27 cellular contexts compared by ENCODE assay signal in the genomic region with DNA sequence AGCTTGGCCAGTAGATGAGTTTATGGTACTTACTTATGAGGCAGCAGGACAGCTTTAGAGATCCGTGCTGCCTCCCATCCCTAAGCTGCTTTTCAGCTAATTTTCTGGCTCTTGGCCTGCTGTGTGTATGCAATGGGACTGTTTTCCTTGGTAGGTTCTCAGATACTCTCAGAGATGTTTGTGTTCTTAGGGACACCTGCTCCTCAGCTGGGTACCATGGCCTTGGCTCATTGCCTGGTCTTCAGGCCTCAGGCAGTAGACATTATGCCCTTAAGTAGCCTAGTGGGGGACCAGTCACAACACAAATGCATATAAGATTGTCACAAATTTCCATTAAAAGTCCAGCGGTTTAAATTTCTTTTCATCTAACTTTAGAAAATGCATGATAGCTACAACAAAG.
DNase-seq lines count a peak whose midpoint lies in the region; ATAC-seq and TF ChIP-seq lines count a peak whose summit lies in the region.
"Had no signal": no experiment of that assay in that cellular context is flagged by ENCODE, and none has a peak within 500 bp of the region (broad histone marks: within the 10 kb centered on the region; RNA-seq: fewer than 3 reads in every experiment).

No MANE protein-coding gene starts in this region.

- H3K27ac Mint-ChIP-seq in osteocyte (ENCODE audit: unreplicated experiment): peak overlapping the region; percentile 28
- no peak overlapping the region for H3K27ac Mint-ChIP-seq in activated T-helper 1 cell treated with anti-CD3 and anti-CD28 coated beads, Interleukin-12 subunit alpha, Interleukin-12 subunit beta, Interleukin-2, Interleukin-4 antibody, amounts not matched to agents 30 ng/mL and 10 ng/mL and 1 ng/mL, durations not matched to agents 14 hours and 24 hours and 36 hours
- no peak overlapping the region for H3K27ac Mint-ChIP-seq in activated CD4-positive, alpha-beta T cell treated with anti-CD3 and anti-CD28 coated beads, Interleukin-2, amount 10 ng/mL, durations not matched to agents 24 days and 14 days
- H3K27ac Mint-ChIP-seq: activated CD4-positive, alpha-beta T cell treated with anti-CD3 and anti-CD28 coated beads, Interleukin-2, amount 10 ng/mL, durations not matched to agents 7 days and 5 days; activated naive CD8-positive, alpha-beta T cell treated with anti-CD3 and anti-CD28 coated beads for 36 hours; immature natural killer cell; nephron; WTC11 had no signal

- H3K4me1 Mint-ChIP-seq in osteocyte (ENCODE audit: unreplicated experiment): peaks cover 21% of the 10 kb centered on the region
- no peaks in the 10 kb centered on the region for H3K4me1 Mint-ChIP-seq in activated T-helper 1 cell treated with anti-CD3 and anti-CD28 coated beads, Interleukin-12 subunit alpha, Interleukin-12 subunit beta, Interleukin-2, Interleukin-4 antibody, amounts not matched to agents 30 ng/mL and 10 ng/mL and 1 ng/mL, durations not matched to agents 14 hours and 24 hours and 36 hours (ENCODE audit: low read depth)
- no peaks in the 10 kb centered on the region for H3K4me1 Mint-ChIP-seq in activated CD4-positive, alpha-beta T cell treated with anti-CD3 and anti-CD28 coated beads, Interleukin-2, amount 10 ng/mL, durations not matched to agents 24 days and 14 days
- H3K4me1 Mint-ChIP-seq: activated CD4-positive, alpha-beta T cell treated with anti-CD3 and anti-CD28 coated beads, Interleukin-2, amount 10 ng/mL, durations not matched to agents 7 days and 5 days; activated naive CD8-positive, alpha-beta T cell treated with anti-CD3 and anti-CD28 coated beads for 36 hours; immature natural killer cell; WTC11 had no signal

- H3K4me3 Mint-ChIP-seq in osteocyte (ENCODE audit: unreplicated experiment): no peak overlapping the region
- H3K4me3 Mint-ChIP-seq in activated T-helper 1 cell treated with anti-CD3 and anti-CD28 coated beads, Interleukin-12 subunit alpha, Interleukin-12 subunit beta, Interleukin-2, Interleukin-4 antibody, amounts not matched to agents 30 ng/mL and 10 ng/mL and 1 ng/mL, durations not matched to agents 14 hours and 24 hours and 36 hours: no peak overlapping the region
- no peak overlapping the region for H3K4me3 Mint-ChIP-seq in activated CD4-positive, alpha-beta T cell treated with anti-CD3 and anti-CD28 coated beads, Interleukin-2, amount 10 ng/mL, durations not matched to agents 24 days and 14 days
- H3K4me3 Mint-ChIP-seq: activated CD4-positive, alpha-beta T cell treated with anti-CD3 and anti-CD28 coated beads, Interleukin-2, amount 10 ng/mL, durations not matched to agents 7 days and 5 days; activated naive CD8-positive, alpha-beta T cell treated with anti-CD3 and anti-CD28 coated beads for 36 hours; immature natural killer cell; nephron; WTC11 had no signal

- H3K27me3 Mint-ChIP-seq in osteocyte (ENCODE audit: unreplicated experiment): no peaks in the 10 kb centered on the region
- no peaks in the 10 kb centered on the region for H3K27me3 Mint-ChIP-seq in activated T-helper 1 cell treated with anti-CD3 and anti-CD28 coated beads, Interleukin-12 subunit alpha, Interleukin-12 subunit beta, Interleukin-2, Interleukin-4 antibody, amounts not matched to agents 30 ng/mL and 10 ng/mL and 1 ng/mL, durations not matched to agents 14 hours and 24 hours and 36 hours (ENCODE audit: insufficient read depth)
- H3K27me3 Mint-ChIP-seq in activated CD4-positive, alpha-beta T cell treated with anti-CD3 and anti-CD28 coated beads, Interleukin-2, amount 10 ng/mL, durations not matched to agents 24 days and 14 days: no peaks in the 10 kb centered on the region
- H3K27me3 Mint-ChIP-seq: activated CD4-positive, alpha-beta T cell treated with anti-CD3 and anti-CD28 coated beads, Interleukin-2, amount 10 ng/mL, durations not matched to agents 7 days and 5 days; activated naive CD8-positive, alpha-beta T cell treated with anti-CD3 and anti-CD28 coated beads for 36 hours had no signal

- H3K9me3 Mint-ChIP-seq in osteocyte (ENCODE audit: unreplicated experiment): no peaks in the 10 kb centered on the region
- H3K9me3 Mint-ChIP-seq in activated T-helper 1 cell treated with anti-CD3 and anti-CD28 coated beads, Interleukin-12 subunit alpha, Interleukin-12 subunit beta, Interleukin-2, Interleukin-4 antibody, amounts not matched to agents 30 ng/mL and 10 ng/mL and 1 ng/mL, durations not matched to agents 14 hours and 24 hours and 36 hours: peaks cover 6% of the 10 kb centered on the region
- H3K9me3 Mint-ChIP-seq in activated CD4-positive, alpha-beta T cell treated with anti-CD3 and anti-CD28 coated beads, Interleukin-2, amount 10 ng/mL, durations not matched to agents 24 days and 14 days: peaks cover 3% of the 10 kb centered on the region
- H3K9me3 Mint-ChIP-seq: nephron, WTC11 had no signal

- no peaks in the 10 kb centered on the region for H3K36me3 Mint-ChIP-seq in osteocyte (ENCODE audit: unreplicated experiment)
- H3K36me3 Mint-ChIP-seq in activated T-helper 1 cell treated with anti-CD3 and anti-CD28 coated beads, Interleukin-12 subunit alpha, Interleukin-12 subunit beta, Interleukin-2, Interleukin-4 antibody, amounts not matched to agents 30 ng/mL and 10 ng/mL and 1 ng/mL, durations not matched to agents 14 hours and 24 hours and 36 hours (ENCODE audit: low read depth): no peaks in the 10 kb centered on the region
- H3K36me3 Mint-ChIP-seq in activated CD4-positive, alpha-beta T cell treated with anti-CD3 and anti-CD28 coated beads, Interleukin-2, amount 10 ng/mL, durations not matched to agents 24 days and 14 days (ENCODE audit: low read depth): no peaks in the 10 kb centered on the region
- H3K36me3 Mint-ChIP-seq: activated naive CD8-positive, alpha-beta T cell treated with anti-CD3 and anti-CD28 coated beads for 36 hours; immature natural killer cell; WTC11 had no signal

- intact Hi-C loops in activated T-helper 1 cell treated with anti-CD3 and anti-CD28 coated beads, Interleukin-12 subunit alpha, Interleukin-12 subunit beta, Interleukin-2, Interleukin-4 antibody, amounts not matched to agents 30 ng/mL and 10 ng/mL and 1 ng/mL, durations not matched to agents 14 hours and 24 hours and 36 hours (cut with micrococcal nuclease): no loop called here
- intact Hi-C loops in activated CD4-positive, alpha-beta T cell treated with anti-CD3 and anti-CD28 coated beads, Interleukin-2, amount 10 ng/mL, durations not matched to agents 24 days and 14 days (cut with micrococcal nuclease): no loop called here

- DNase-seq in DMS53 (lab: John Stamatoyannopoulos, UW) (peak; percentile 55), NCI-H1105 treated with DMSO at 0.1 percent for 48 hours (lab: John Stamatoyannopoulos, UW) (peak; percentile 32), NCI-H446 treated with DMSO at 0.1 percent for 48 hours (lab: John Stamatoyannopoulos, UW) (peak; percentile 7), osteocyte (ENCODE audit: extremely low spot score, unreplicated experiment) (no peak)
- no peak for DNase-seq in activated T-helper 1 cell treated with anti-CD3 and anti-CD28 coated beads, Interleukin-12 subunit alpha, Interleukin-12 subunit beta, Interleukin-2, Interleukin-4 antibody, amounts not matched to agents 30 ng/mL and 10 ng/mL and 1 ng/mL, durations not matched to agents 14 hours and 24 hours and 36 hours (ENCODE audit: low spot score)
- DNase-seq in activated CD4-positive, alpha-beta T cell treated with anti-CD3 and anti-CD28 coated beads, Interleukin-2, amount 10 ng/mL, durations not matched to agents 24 days and 14 days: no peak
- DNase-seq: activated CD4-positive, alpha-beta T cell treated with anti-CD3 and anti-CD28 coated beads, Interleukin-2, amount 10 ng/mL, durations not matched to agents 7 days and 5 days; activated gamma-delta T cell; activated naive CD8-positive, alpha-beta T cell treated with anti-CD3 and anti-CD28 coated beads for 36 hours; activated T-cell treated with anti-CD3 and anti-CD28 coated beads, Interleukin-2, amount 50 U/mL, for 1 hour; anterior cingulate cortex; C1 segment of cervical spinal cord; effector CD4-positive, alpha-beta T cell; GDM1; hypothalamus; immature natural killer cell; left colon; NCI-H2171; NCI-H774; RPMI8226; stimulated activated CD4-positive, alpha-beta T cell treated with anti-CD3 and anti-CD28 coated beads, Interleukin-4, amount 100 ng/mL, for 24 hours; T1000 had no signal

- TF ChIP-seq CTCF in osteocyte (IDR thresholded peaks at IDR 0.05): no peak

- ATAC-seq in HG03025 (IDR thresholded peaks at IDR 0.05; ENCODE audit: low FRiP score, unreplicated experiment): no peak
- ATAC-seq: HCT116, K562, left colon, WTC11 had no signal

Comparison
In these comparisons a context has a peak if more than half of its experiments do, and no peak if none do; other contexts are left out.
1. DNase-seq: peak in DMS53 (single experiment), NCI-H1105 treated with DMSO at 0.1 percent for 48 hours (single experiment) and NCI-H446 treated with DMSO at 0.1 percent for 48 hours (single experiment); none in osteocyte (single experiment), activated T-helper 1 cell treated with anti-CD3 and anti-CD28 coated beads, Interleukin-12 subunit alpha, Interleukin-12 subunit beta, Interleukin-2, Interleukin-4 antibody, amounts not matched to agents 30 ng/mL and 10 ng/mL and 1 ng/mL, durations not matched to agents 14 hours and 24 hours and 36 hours (single experiment) and activated CD4-positive, alpha-beta T cell treated with anti-CD3 and anti-CD28 coated beads, Interleukin-2, amount 10 ng/mL, durations not matched to agents 24 days and 14 days (single experiment).